ENCODE assay signal across 1 cellular context in genomic region chr1:29162476-29163138, GRCh38.
TF ChIP-seq lines count a peak whose summit lies in the region.

No MANE protein-coding gene starts in this region.

TF ChIP-seq in K562, 482 proteins besides CTCF, POLR2A, EP300 and RAD21:
- TF ChIP-seq, protein P1, sequence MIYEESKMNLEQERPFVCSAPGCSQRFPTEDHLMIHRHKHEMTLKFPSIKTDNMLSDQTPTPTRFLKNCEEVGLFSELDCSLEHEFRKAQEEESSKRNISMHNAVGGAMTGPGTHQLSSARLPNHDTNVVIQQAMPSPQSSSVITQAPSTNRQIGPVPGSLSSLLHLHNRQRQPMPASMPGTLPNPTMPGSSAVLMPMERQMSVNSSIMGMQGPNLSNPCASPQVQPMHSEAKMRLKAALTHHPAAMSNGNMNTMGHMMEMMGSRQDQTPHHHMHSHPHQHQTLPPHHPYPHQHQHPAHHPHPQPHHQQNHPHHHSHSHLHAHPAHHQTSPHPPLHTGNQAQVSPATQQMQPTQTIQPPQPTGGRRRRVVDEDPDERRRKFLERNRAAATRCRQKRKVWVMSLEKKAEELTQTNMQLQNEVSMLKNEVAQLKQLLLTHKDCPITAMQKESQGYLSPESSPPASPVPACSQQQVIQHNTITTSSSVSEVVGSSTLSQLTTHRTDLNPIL (CRISPR knock-in tag; IDR thresholded peaks at IDR 0.05): no peak
- TF ChIP-seq BRD4 (IDR thresholded peaks at IDR 0.05): no peak
- no peak for TF ChIP-seq FOXK1 (CRISPR knock-in tag; IDR thresholded peaks at IDR 0.05; ENCODE audit: borderline replicate concordance)
- no peak for TF ChIP-seq E2F8 (IDR thresholded peaks at IDR 0.05; ENCODE audit: low read depth, partially characterized antibody)
- TF ChIP-seq NFYB (IDR thresholded peaks at IDR 0.05; ENCODE audit: extremely low read depth, insufficient read length): no peak
- TF ChIP-seq MTA3 (IDR thresholded peaks at IDR 0.05; ENCODE audit: borderline replicate concordance): no peak
- TF ChIP-seq, protein P2, sequence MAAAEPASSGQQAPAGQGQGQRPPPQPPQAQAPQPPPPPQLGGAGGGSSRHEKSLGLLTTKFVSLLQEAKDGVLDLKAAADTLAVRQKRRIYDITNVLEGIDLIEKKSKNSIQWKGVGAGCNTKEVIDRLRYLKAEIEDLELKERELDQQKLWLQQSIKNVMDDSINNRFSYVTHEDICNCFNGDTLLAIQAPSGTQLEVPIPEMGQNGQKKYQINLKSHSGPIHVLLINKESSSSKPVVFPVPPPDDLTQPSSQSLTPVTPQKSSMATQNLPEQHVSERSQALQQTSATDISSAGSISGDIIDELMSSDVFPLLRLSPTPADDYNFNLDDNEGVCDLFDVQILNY (CRISPR knock-in tag; IDR thresholded peaks at IDR 0.05): no peak
- no peak for TF ChIP-seq BDP1 (IDR thresholded peaks at IDR 0.05; ENCODE audit: insufficient read depth, insufficient read length)
- no peak for TF ChIP-seq TEAD4 (IDR thresholded peaks at IDR 0.05; ENCODE audit: low read length)
- no peak for TF ChIP-seq TEAD4 (CRISPR knock-in tag; IDR thresholded peaks at IDR 0.05; ENCODE audit: borderline replicate concordance)
- TF ChIP-seq, protein P3, sequence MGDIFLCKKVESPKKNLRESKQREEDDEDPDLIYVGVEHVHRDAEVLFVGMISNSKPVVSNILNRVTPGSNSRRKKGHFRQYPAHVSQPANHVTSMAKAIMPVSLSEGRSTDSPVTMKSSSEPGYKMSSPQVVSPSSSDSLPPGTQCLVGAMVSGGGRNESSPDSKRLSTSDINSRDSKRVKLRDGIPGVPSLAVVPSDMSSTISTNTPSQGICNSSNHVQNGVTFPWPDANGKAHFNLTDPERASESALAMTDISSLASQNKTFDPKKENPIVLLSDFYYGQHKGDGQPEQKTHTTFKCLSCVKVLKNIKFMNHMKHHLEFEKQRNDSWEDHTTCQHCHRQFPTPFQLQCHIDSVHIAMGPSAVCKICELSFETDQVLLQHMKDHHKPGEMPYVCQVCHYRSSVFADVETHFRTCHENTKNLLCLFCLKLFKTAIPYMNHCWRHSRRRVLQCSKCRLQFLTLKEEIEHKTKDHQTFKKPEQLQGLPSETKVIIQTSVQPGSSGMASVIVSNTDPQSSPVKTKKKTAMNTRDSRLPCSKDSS (IDR thresholded peaks at IDR 0.05; ENCODE audit: low read depth, partially characterized antibody): no peak
- TF ChIP-seq CBX1 (IDR thresholded peaks at IDR 0.05; ENCODE audit: low read depth): no peak
